In the genomic region with DNA sequence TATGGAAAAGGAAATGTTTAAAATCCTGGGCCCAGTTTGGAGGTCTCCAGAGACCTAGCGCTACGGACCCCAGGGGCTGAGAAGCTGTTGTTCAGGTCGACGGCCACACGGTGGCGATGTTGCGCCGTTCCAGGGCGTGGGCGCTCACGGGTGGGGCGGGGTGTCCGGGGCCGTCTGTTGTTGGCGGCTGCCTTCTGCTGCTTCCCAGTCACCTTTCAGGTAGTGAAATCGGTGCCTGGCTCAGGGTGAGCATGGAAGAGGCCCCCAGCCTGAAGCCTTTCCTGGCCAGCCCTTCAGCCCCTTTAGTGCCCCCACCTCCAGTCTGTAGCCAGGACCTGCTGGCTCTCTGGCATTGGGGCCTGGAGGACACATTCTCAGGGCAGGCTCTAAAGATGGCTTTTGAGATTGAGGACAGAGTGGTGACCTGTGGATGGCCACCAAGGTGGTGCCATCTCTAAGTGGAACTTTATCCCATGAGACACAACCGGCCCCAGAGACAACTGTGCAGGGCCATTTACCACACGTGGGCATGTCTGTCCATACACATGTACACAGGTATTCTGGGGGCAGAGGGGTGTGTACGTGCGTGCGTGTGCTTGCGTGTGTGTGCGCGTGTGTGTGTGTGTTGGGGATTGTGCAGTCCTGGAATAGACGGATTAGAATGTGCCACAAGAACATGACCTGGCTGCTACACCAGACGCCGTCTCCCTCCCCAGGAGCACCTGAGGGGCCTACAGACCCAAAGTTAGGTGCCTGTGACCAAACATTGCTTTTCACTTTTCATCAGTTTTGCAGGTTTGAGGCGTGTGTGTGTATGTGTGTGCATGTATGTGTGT, we compare ENCODE assay signal across 8 cellular contexts. TPM values are rescaled to one million over a fixed set of nuclear protein-coding genes. Genes with fewer than 3 reads are reported as not detected.
DNase-seq lines count a peak whose midpoint lies in the region; ATAC-seq, FAIRE-seq and TF ChIP-seq lines count a peak whose summit lies in the region.

No MANE protein-coding gene starts in this region.

- TF ChIP-seq CTCF in GM12864 (IDR thresholded peaks at IDR 0.05; ENCODE audit: low read depth, low read length, missing control alignments) = peak; percentile 90
- peak; percentile 78 to 95 (median 85) for TF ChIP-seq CTCF in HCT116 (IDR thresholded peaks at IDR 0.05 in 2 of 3, conservative IDR thresholded peaks at IDR 0.05 in 1 of 3; ENCODE audit: borderline replicate concordance in 1 of 3, insufficient read depth in 1 of 3, low read depth in 2 of 3, low read length in 2 of 3)
- TF ChIP-seq CTCF in bronchial epithelial cell (IDR thresholded peaks at IDR 0.05; ENCODE audit: insufficient read depth, low read length, severe bottlenecking) = peak; percentile 93

- ATAC-seq in HCT116 (peak; percentile 86), left colon (peak; percentile 68), HG03457 (IDR thresholded peaks at IDR 0.05; ENCODE audit: unreplicated experiment) (no peak)

- no peak overlapping the region for H3K27ac ChIP-seq in HCT116 (ENCODE audit: low read depth, low read length)

- peak; percentile 91 for TF ChIP-seq RAD21 in HCT116 (IDR thresholded peaks at IDR 0.05; ENCODE audit: low read depth)

- H3K9me3 ChIP-seq in HCT116 (ENCODE audit: control insufficient read depth in 1 of 2, insufficient read depth in 1 of 2, low read depth in 1 of 2, low read length in 2 of 2) = no peaks in the 10 kb centered on the region

- no peak for DNase-seq in GM12864 (ENCODE audit: low read depth)
- DNase-seq in HCT116 (ENCODE audit: low read depth, low spot score) = peak; percentile 3
- DNase-seq in NCI-H1092 treated with DMSO at 0.1 percent for 48 hours (lab: John Stamatoyannopoulos, UW) = peak; percentile 55
- DNase-seq in activated CD4-positive, CD25-positive, alpha-beta regulatory T cell (lab: John Stamatoyannopoulos, UW) = peak; percentile 45 to 58 (median 52)
- DNase-seq in bronchial epithelial cell (ENCODE audit: low read depth) = peak; percentile 11
- DNase-seq in left colon = peak in 1 of 2 donors; percentile 78
- peak; percentile 77 for DNase-seq in stimulated activated CD4-positive, alpha-beta T cell treated with anti-CD3 and anti-CD28 coated beads, Interleukin-4, amount 100 ng/mL, for 1 hour

- no peak overlapping the region; the same call in 1 of the 2 replicates for H3K4me2 ChIP-seq in HCT116 (ENCODE audit: low read length)

- H3K4me3 ChIP-seq in GM12864 (ENCODE audit: low read depth, low read length) (no peak overlapping the region), HCT116 (replicated peaks in 1 of 2; ENCODE audit: low read depth in 1 of 2, low read length in 2 of 2) (no peak overlapping the region), bronchial epithelial cell (ENCODE audit: low read depth, low read length) (no peak overlapping the region)

- POLR2A ChIA-PET in HCT116 (lab: Charles Lee) = no interaction called here

- no peaks in the 10 kb centered on the region for H3K9me2 ChIP-seq in HCT116 (ENCODE audit: insufficient read depth)

- no peaks in the 10 kb centered on the region; a peak in 1 of 4 replicates for H3K36me3 ChIP-seq in HCT116 (ENCODE audit: control insufficient read depth in 1 of 2, insufficient read depth in 2 of 2, low read length in 2 of 2)
- peaks cover 4% of the 10 kb centered on the region for H3K36me3 ChIP-seq in bronchial epithelial cell (ENCODE audit: control insufficient read depth, insufficient read depth, low read length)

- no peak overlapping the region for H2AFZ ChIP-seq in HCT116 (ENCODE audit: low read depth, low read length, poor library complexity, severe bottlenecking)

- H3K9ac ChIP-seq in HCT116 (ENCODE audit: low read length) = no peak overlapping the region

- H3K79me2 ChIP-seq in HCT116 (ENCODE audit: insufficient read depth, low read length) = no peaks in the 10 kb centered on the region

- CTCF ChIA-PET in HCT116 (lab: Charles Lee) = interaction anchor here (0.7 to 1.6 kb wide), 17 partner anchors 9 to 703 kb away, joined by 3 to 18 read pairs (median 4); a partner anchor contains a TSS

- TF ChIP-seq POLR2A in HCT116 (IDR thresholded peaks at IDR 0.05; ENCODE audit: borderline replicate concordance, extremely low read depth, insufficient read depth, insufficient read length) = no peak

- RAD21 ChIA-PET in HCT116 (lab: Charles Lee; ENCODE audit: low non-redundant PET in 1 of 2, low total read pairs in 2 of 2, uncharacterized antibody in 2 of 2, unreplicated experiment in 2 of 2) = no interaction called here

- no peak for FAIRE-seq in bronchial epithelial cell (lab: Jason Lieb, UNC)

- H3K27me3 ChIP-seq in HCT116 (ENCODE audit: insufficient read depth, low read length) (no peaks in the 10 kb centered on the region), bronchial epithelial cell (ENCODE audit: control insufficient read depth, insufficient read depth, low read length) (no peaks in the 10 kb centered on the region)

- H4K20me1 ChIP-seq in HCT116 (ENCODE audit: insufficient read depth) = no peaks in the 10 kb centered on the region; the same call in 1 of the 2 replicates

- H3K4me1 ChIP-seq in HCT116 (ENCODE audit: control insufficient read depth in 1 of 2, insufficient read depth in 2 of 2, low read length in 2 of 2) = peaks cover 0 to 6% of the 10 kb centered on the region in 2 experiments; a peak in 1 of 4 replicates

- BruUV-seq in HCT116 (replicated peaks; lab: Mats Ljungman, UMichigan) = no TSS peak

- intact Hi-C loops in HCT116 (cut with micrococcal nuclease) (loop anchor here (1.0 to 10.0 kb wide), 5 partner anchors 157 to 681 kb away; no protein-coding TSS in a partner anchor), left colon (cut with DNase I, micrococcal nuclease) (no loop called here)

TF ChIP-seq in HCT116, 20 proteins besides CTCF, POLR2A, EP300 and RAD21:
- TF ChIP-seq, protein P1, sequence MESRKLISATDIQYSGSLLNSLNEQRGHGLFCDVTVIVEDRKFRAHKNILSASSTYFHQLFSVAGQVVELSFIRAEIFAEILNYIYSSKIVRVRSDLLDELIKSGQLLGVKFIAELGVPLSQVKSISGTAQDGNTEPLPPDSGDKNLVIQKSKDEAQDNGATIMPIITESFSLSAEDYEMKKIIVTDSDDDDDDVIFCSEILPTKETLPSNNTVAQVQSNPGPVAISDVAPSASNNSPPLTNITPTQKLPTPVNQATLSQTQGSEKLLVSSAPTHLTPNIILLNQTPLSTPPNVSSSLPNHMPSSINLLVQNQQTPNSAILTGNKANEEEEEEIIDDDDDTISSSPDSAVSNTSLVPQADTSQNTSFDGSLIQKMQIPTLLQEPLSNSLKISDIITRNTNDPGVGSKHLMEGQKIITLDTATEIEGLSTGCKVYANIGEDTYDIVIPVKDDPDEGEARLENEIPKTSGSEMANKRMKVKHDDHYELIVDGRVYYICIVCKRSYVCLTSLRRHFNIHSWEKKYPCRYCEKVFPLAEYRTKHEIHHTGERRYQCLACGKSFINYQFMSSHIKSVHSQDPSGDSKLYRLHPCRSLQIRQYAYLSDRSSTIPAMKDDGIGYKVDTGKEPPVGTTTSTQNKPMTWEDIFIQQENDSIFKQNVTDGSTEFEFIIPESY (IDR thresholded peaks at IDR 0.05; ENCODE audit: extremely low read depth, insufficient replicate concordance, low read length) = no peak
- TF ChIP-seq, protein P2, sequence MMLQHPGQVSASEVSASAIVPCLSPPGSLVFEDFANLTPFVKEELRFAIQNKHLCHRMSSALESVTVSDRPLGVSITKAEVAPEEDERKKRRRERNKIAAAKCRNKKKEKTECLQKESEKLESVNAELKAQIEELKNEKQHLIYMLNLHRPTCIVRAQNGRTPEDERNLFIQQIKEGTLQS (IDR thresholded peaks at IDR 0.05) = no peak
- TF ChIP-seq SP1 (IDR thresholded peaks at IDR 0.05; ENCODE audit: low read depth) (no peak), EGR1 (IDR thresholded peaks at IDR 0.05; ENCODE audit: low read depth) (peak; percentile 60; the same call in 1 of the 2 replicates)

RNA-seq across cellular contexts. Expression of a gene that starts 53.8 kb away (rescaled TPM):
- total RNA-seq in HCT116 (2021; ENCODE audit: unreplicated experiment) (107 TPM), bronchial epithelial cell (79.2 and 105 TPM in 2 replicates), left colon (100 to 1,000 TPM; 499 to 535 TPM)
- polyA plus RNA-seq in HCT116 (2012) = 133 and 134 TPM in 2 replicates
